9 cellular contexts compared by ENCODE assay signal in the genomic region with DNA sequence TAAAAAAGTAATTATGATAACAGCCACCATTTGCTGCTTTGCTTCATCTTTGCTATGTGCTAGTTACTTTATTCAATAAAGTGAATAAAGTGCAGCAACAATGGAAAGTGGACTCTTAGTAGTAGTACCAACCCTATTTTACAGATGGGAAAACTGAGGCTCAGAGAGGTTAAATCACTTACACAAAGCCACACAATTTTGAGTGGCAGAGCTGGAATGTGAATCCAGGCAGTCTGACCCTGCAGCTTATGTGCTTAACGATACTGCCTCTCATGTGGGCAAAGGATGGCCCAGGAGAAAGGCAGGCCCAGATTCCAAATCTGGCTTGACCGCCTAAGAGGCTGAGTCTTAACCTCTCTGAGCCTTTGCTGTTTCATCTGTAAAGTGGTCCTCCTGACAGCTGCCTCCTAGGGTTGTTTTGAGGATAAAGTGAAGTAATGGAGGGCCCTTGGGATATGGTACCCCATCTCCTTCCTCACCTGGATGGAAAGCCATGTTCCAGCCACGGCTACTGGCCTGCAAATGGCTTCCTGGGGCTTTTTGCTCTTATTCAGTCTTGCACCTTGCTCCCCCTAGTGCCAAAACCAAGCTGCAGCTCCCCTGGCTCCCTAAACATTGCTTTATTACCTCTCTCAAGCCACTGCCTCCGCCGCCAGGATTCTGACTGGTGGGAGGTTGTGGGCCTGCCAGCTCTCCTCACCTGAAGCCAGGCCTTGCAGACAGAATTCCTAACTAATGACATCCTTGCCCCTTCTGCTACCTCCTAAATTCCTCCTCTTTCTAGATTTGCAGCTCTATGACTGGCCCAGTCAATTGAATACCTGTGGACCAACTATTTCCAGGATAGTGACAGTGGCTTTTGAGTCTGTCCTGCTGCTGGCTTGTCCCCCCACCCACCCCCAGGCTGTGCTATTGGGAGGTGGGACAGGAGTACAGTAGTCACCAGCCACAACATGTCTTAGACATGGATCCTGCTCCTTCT.
DNase-seq lines count a peak whose midpoint lies in the region; ATAC-seq and TF ChIP-seq lines count a peak whose summit lies in the region.
"Had no signal": no experiment of that assay in that cellular context is flagged by ENCODE, and none has a peak within 500 bp of the region (broad histone marks: within the 10 kb centered on the region; RNA-seq: fewer than 3 reads in every experiment).

No MANE protein-coding gene starts in this region.

- peak; percentile 85 for TF ChIP-seq CTCF in A673 (conservative IDR thresholded peaks at IDR 0.05; ENCODE audit: low read depth, low read length)
- peak; percentile 51 for TF ChIP-seq CTCF in GM13976 (IDR thresholded peaks at IDR 0.05; ENCODE audit: borderline replicate concordance, control extremely low read depth, extremely low read depth, insufficient read depth, missing control alignments)

- peak; percentile 75 to 80 for ATAC-seq in activated CD4-positive, CD25-positive, alpha-beta regulatory T cell treated with anti-CD3 and anti-CD28 coated beads, Interleukin-2, amount 50 U/mL, for 24 hours
- peak; percentile 68 to 84 for ATAC-seq in stimulated activated naive B cell treated with anti-CD40 and anti-IgM and Interleukin-4, amounts not matched to agents 10 μg/mL and 1 μg/mL and 100 μg/mL, for 72 hours (replicated peaks)

- H2AFZ ChIP-seq in mesenchymal stem cell (ENCODE audit: low read depth, low read length): no peak overlapping the region

- no peak overlapping the region for H3K14ac ChIP-seq in mesenchymal stem cell (ENCODE audit: low read length in 2 of 2)

- H3K9me3 ChIP-seq in A673 (ENCODE audit: low read depth, low read length, poor library complexity, severe bottlenecking): no peaks in the 10 kb centered on the region
- H3K9me3 ChIP-seq in mesenchymal stem cell (ENCODE audit: control insufficient read depth, low read length): no peaks in the 10 kb centered on the region

- H3K18ac ChIP-seq in mesenchymal stem cell (ENCODE audit: low read depth in 1 of 2, low read length in 2 of 2): no peak overlapping the region

- intact Hi-C loops in A673 (cut with micrococcal nuclease; ENCODE audit: unreplicated experiment): loop anchor here (1.0 to 10.0 kb wide), 3 partner anchors 168 to 270 kb away; no protein-coding TSS in a partner anchor

- H3K4me3 Mint-ChIP-seq in stimulated activated naive B cell treated with anti-CD40 and anti-IgM and Interleukin-4, amounts not matched to agents 10 μg/mL and 1 μg/mL and 100 μg/mL, for 72 hours: no peak overlapping the region
- H3K4me3 Mint-ChIP-seq: naive B cell had no signal

- no peak overlapping the region for H3K4ac ChIP-seq in mesenchymal stem cell (ENCODE audit: low read depth in 1 of 2, low read length in 2 of 2)

- H3K27ac ChIP-seq in A673 (ENCODE audit: low read depth, low read length, poor library complexity, severe bottlenecking) (no peak overlapping the region), mesenchymal stem cell (ENCODE audit: low read length, poor library complexity, severe bottlenecking) (no peak overlapping the region)

- H3K27me3 ChIP-seq in A673 (replicated peaks; ENCODE audit: insufficient read depth, low read depth, low read length, poor library complexity) (no peaks in the 10 kb centered on the region), mesenchymal stem cell (ENCODE audit: control insufficient read depth in 1 of 2, insufficient read depth in 1 of 2, low read length in 2 of 2) (peaks cover 0 to 8% of the 10 kb centered on the region in 2 experiments)

- POLR2A ChIA-PET in A673 (lab: Charles Lee; ENCODE audit: low non-redundant PET): no interaction called here

- H3K4me2 ChIP-seq in mesenchymal stem cell (ENCODE audit: low read length, poor library complexity, severe bottlenecking): no peak overlapping the region

- peaks cover 0 to 3% of the 10 kb centered on the region in 2 donors for H3K27me3 Mint-ChIP-seq in stimulated activated naive B cell treated with anti-CD40 and anti-IgM and Interleukin-4, amounts not matched to agents 10 μg/mL and 1 μg/mL and 100 μg/mL, for 72 hours

- no peaks in the 10 kb centered on the region for H3K36me3 Mint-ChIP-seq in stimulated activated naive B cell treated with anti-CD40 and anti-IgM and Interleukin-4, amounts not matched to agents 10 μg/mL and 1 μg/mL and 100 μg/mL, for 72 hours
- H3K36me3 Mint-ChIP-seq: naive B cell had no signal

- CTCF ChIA-PET in A673 (lab: Charles Lee): interaction anchor here (0.8 to 1.4 kb wide), 6 partner anchors 30 to 271 kb away, joined by 3 to 12 read pairs (median 4); a partner anchor contains a TSS

- in situ Hi-C loops in GM13976 (cut with MboI; ENCODE audit: low sequenced_read_pairs, unreplicated experiment): loop anchor here (10.0 to 25.0 kb wide), 2 partner anchors 210 to 268 kb away; no protein-coding TSS in a partner anchor

- no TSS peak for BruUV-seq in A673 (replicated peaks; lab: Mats Ljungman, UMichigan)

- H2BK15ac ChIP-seq in mesenchymal stem cell (ENCODE audit: low read depth, poor library complexity, severe bottlenecking): no peak overlapping the region

- H3K4me3 ChIP-seq in A673 (ENCODE audit: low read depth, low read length, poor library complexity, severe bottlenecking) (no peak overlapping the region), mesenchymal stem cell (ENCODE audit: insufficient read depth in 1 of 2, low read depth in 1 of 2, low read length in 2 of 2) (no peak overlapping the region)

- H3K27ac Mint-ChIP-seq in stimulated activated naive B cell treated with anti-CD40 and anti-IgM and Interleukin-4, amounts not matched to agents 10 μg/mL and 1 μg/mL and 100 μg/mL, for 72 hours: no peak overlapping the region

- H2BK12ac ChIP-seq in mesenchymal stem cell (ENCODE audit: low read length in 2 of 2): no peak overlapping the region

- DNase-seq in A673 (ENCODE audit: low spot score): peak; percentile 82
- peak; percentile 57 for DNase-seq in GM13976 (ENCODE audit: low spot score)
- DNase-seq in NCI-H2171 (lab: John Stamatoyannopoulos, UW): peak; percentile 21
- peak; percentile 52 for DNase-seq in central memory CD4-positive, alpha-beta T cell
- peak; percentile 28 for DNase-seq in mesenchymal stem cell
- peak; percentile 19 for DNase-seq in stimulated activated naive B cell treated with anti-CD40 and anti-IgM and Interleukin-4, amounts not matched to agents 10 μg/mL and 1 μg/mL and 100 μg/mL, for 72 hours
- DNase-seq in foreskin melanocyte: no peak
- DNase-seq: naive B cell had no signal

- no peak overlapping the region for H3K9ac ChIP-seq in mesenchymal stem cell (ENCODE audit: low read length)

- peak overlapping the region; percentile 82 for H2AK5ac ChIP-seq in mesenchymal stem cell (ENCODE audit: low read length, severe bottlenecking)

- no peak overlapping the region for H3K23ac ChIP-seq in mesenchymal stem cell (ENCODE audit: low read length in 2 of 2)

- H2BK5ac ChIP-seq in mesenchymal stem cell (ENCODE audit: low read depth, low read length, poor library complexity, severe bottlenecking): no peak overlapping the region

- 53% methylated on average over 5 of the region's 5 CpGs for WGBS in mesenchymal stem cell

- H4K91ac ChIP-seq in mesenchymal stem cell (ENCODE audit: low read length): no peak overlapping the region

- H4K8ac ChIP-seq in mesenchymal stem cell (ENCODE audit: low read length): no peak overlapping the region

- H3K4me1 ChIP-seq in A673 (ENCODE audit: insufficient read depth, low read length, poor library complexity, severe bottlenecking): peaks cover 13% of the 10 kb centered on the region
- H3K4me1 ChIP-seq in mesenchymal stem cell (ENCODE audit: control insufficient read depth, insufficient read depth, low read depth, low read length): peaks cover 12% of the 10 kb centered on the region

- H3K4me1 Mint-ChIP-seq in stimulated activated naive B cell treated with anti-CD40 and anti-IgM and Interleukin-4, amounts not matched to agents 10 μg/mL and 1 μg/mL and 100 μg/mL, for 72 hours: no peaks in the 10 kb centered on the region

- no peak overlapping the region for H2BK120ac ChIP-seq in mesenchymal stem cell (ENCODE audit: low read depth, low read length)

- no peaks in the 10 kb centered on the region for H3K9me3 Mint-ChIP-seq in stimulated activated naive B cell treated with anti-CD40 and anti-IgM and Interleukin-4, amounts not matched to agents 10 μg/mL and 1 μg/mL and 100 μg/mL, for 72 hours
- H3K9me3 Mint-ChIP-seq: naive B cell had no signal

- H3K79me1 ChIP-seq in mesenchymal stem cell (replicated peaks; ENCODE audit: low read length, poor library complexity, severe bottlenecking): peaks cover 1% of the 10 kb centered on the region

- H3K36me3 ChIP-seq in A673 (ENCODE audit: insufficient read depth, low read length, poor library complexity, severe bottlenecking) (no peaks in the 10 kb centered on the region), mesenchymal stem cell (ENCODE audit: control insufficient read depth in 1 of 2, insufficient read depth in 2 of 2, low read depth in 1 of 2, low read length in 2 of 2) (no peaks in the 10 kb centered on the region)
